ENCODE assay signal across 26 cellular contexts in the genomic region with DNA sequence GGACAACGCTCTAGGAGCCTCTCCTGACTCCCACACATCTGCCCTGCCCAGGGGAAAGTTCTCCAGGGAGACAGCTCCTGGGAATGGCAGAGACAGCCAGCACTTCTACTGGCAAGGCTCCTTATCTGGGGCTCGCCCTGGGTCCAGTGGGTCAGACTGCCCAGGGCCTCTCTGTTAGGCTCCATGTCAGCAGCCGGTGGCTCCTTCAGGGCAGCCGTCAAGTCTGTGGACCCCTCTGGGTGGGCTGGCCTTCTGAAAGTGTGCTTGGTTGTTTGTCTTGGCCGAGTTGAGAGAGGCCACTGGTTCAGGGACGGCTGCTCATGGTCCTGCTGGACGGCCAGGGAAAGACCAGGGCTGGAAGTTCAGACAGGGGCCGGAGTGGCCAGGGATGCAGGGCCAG.
"Had no signal": no experiment of that assay in that cellular context is flagged by ENCODE, and none has a peak within 500 bp of the region (broad histone marks: within the 10 kb centered on the region; RNA-seq: fewer than 3 reads in every experiment).

No MANE protein-coding gene starts in this region.

- H3K27me3 Mint-ChIP-seq: activated CD4-positive, alpha-beta T cell treated with anti-CD3 and anti-CD28 coated beads, Interleukin-2, amount 10 ng/mL, durations not matched to agents 24 days and 14 days; activated naive CD8-positive, alpha-beta T cell had no signal

- H3K4me1 ChIP-seq: adrenal gland, SJSA1 had no signal

- ATAC-seq: activated T-cell treated with anti-CD3 and anti-CD28 coated beads, Interleukin-2, amount 50 U/mL, for 72 hours; PC-3 had no signal

- H3K27me3 ChIP-seq: adrenal gland, MG63, SJSA1 had no signal

- FAIRE-seq: RCC 7860 had no signal

- H3K27ac ChIP-seq: adrenal gland, SJSA1 had no signal

- H3K27ac Mint-ChIP-seq: activated CD4-positive, alpha-beta T cell treated with anti-CD3 and anti-CD28 coated beads, Interleukin-2, amount 10 ng/mL, durations not matched to agents 24 days and 14 days; activated T-helper 2 cell treated with anti-CD3 and anti-CD28 coated beads, Interferon-gamma antibody, Interleukin-2, Interleukin-4, amounts not matched to agents 10 μg/mL and 5 μg/mL and 100 μg/mL, durations not matched to agents 14 hours and 24 hours and 36 hours; T-helper 1 cell treated with Interleukin-12 subunit alpha and Interleukin-12 subunit beta and Interleukin-4 antibody, amounts not matched to agents 30 μg/mL and 1 μg/mL, for 36 hours had no signal

- H3K9me3 ChIP-seq: adrenal gland, SJSA1 had no signal

- H3K4me3 ChIP-seq: adrenal gland, MG63, SJSA1 had no signal

- H3K4me3 Mint-ChIP-seq: activated CD4-positive, alpha-beta T cell treated with anti-CD3 and anti-CD28 coated beads, Interleukin-2, amount 10 ng/mL, durations not matched to agents 24 days and 14 days; activated naive CD8-positive, alpha-beta T cell; activated T-cell treated with anti-CD3 and anti-CD28 coated beads, Interleukin-2, amount 50 U/mL, for 72 hours; T-helper 1 cell treated with Interleukin-12 subunit alpha and Interleukin-12 subunit beta and Interleukin-4 antibody, amounts not matched to agents 30 μg/mL and 1 μg/mL, for 36 hours had no signal

- DNase-seq: activated CD4-positive, alpha-beta T cell treated with anti-CD3 and anti-CD28 coated beads, Interleukin-2, amount 10 ng/mL, durations not matched to agents 24 days and 14 days; activated CD4-positive, alpha-beta T cell treated with anti-CD3 and anti-CD28 coated beads, Interleukin-2, amount 50 U/mL, for 48 hours; activated CD4-positive, CD25-positive, alpha-beta regulatory T cell treated with anti-CD3 and anti-CD28 coated beads, Interleukin-2, amount 50 U/mL, for 72 hours; activated CD8-positive, alpha-beta memory T cell treated with anti-CD3 and anti-CD28 coated beads for 24 hours; activated gamma-delta T cell treated with Interleukin-2 at 50 U/mL for 16 hours; activated T-cell treated with anti-CD3 and anti-CD28 coated beads, Interleukin-2, amount 50 U/mL, for 72 hours; adrenal gland; anterior cingulate cortex; cerebellar nuclear complex; KG1; MG63; MV-4-11; NCI-H1417 treated with DMSO at 0.1 percent for 48 hours; NCI-H1694; NCI-H2107; NCI-H2171 treated with DMSO at 0.1 percent for 48 hours; NCI-H510A treated with DMSO at 0.1 percent for 48 hours; NCI-H69; NK-92 treated with Interleukin-12 subunit alpha and Interleukin-12 subunit beta, amount 100 ng/mL, for 24 hours; PC-3; SHP77 had no signal
